1 cellular context compared by ENCODE assay signal in the genomic region with DNA sequence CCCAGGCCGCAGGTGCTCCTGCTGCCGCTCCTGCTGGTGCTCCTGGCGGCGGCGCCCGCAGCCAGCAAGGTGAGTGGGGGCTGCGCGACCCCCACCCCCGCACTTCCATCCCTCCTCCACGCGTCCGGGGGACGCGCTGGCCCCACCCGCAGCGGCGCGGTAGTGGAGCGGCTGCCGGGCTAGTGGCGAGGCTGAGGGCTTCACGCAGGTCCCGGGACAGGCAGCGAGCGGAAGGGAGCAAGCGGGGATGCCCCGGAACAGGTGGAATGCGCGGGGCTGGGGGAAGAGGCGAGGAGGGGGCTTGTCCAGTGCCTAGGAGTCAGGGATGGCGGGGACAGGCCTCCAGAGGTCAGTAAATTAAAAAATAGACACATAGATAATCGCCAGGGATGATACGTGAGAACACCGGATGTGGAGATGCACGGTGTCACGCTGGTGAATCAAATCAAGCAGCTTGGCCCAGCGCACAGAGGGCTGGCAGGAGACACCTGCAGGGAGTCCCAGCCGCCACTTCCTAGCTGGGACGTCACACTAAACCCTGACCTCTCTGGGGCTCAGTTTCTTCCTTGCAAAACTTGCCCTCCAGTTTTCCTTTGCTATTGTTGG.
TF ChIP-seq lines count a peak whose summit lies in the region.

No MANE protein-coding gene starts in this region.

TF ChIP-seq in SK-N-SH, 30 proteins besides CTCF, POLR2A, EP300 and RAD21 (continued from another document):
- TF ChIP-seq, protein P1, sequence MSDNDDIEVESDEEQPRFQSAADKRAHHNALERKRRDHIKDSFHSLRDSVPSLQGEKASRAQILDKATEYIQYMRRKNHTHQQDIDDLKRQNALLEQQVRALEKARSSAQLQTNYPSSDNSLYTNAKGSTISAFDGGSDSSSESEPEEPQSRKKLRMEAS (IDR thresholded peaks at IDR 0.05; ENCODE audit: low read depth), result no peak
- TF ChIP-seq, protein P2, sequence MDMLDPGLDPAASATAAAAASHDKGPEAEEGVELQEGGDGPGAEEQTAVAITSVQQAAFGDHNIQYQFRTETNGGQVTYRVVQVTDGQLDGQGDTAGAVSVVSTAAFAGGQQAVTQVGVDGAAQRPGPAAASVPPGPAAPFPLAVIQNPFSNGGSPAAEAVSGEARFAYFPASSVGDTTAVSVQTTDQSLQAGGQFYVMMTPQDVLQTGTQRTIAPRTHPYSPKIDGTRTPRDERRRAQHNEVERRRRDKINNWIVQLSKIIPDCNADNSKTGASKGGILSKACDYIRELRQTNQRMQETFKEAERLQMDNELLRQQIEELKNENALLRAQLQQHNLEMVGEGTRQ (IDR thresholded peaks at IDR 0.05; ENCODE audit: borderline replicate concordance, low read depth, low read length), result no peak
TF ChIP-seq in SK-N-SH: peak in this region for 0.
